14 cellular contexts compared by ENCODE assay signal in genomic region chr7:28070311-28071055, GRCh38.
A peak's percentile ranks its signal among the peaks of the same experiment; 100 is the strongest.
DNase-seq lines count a peak whose midpoint lies in the region; ATAC-seq and TF ChIP-seq lines count a peak whose summit lies in the region.
"Had no signal": no experiment of that assay in that cellular context is flagged by ENCODE, and none has a peak within 500 bp of the region (broad histone marks: within the 10 kb centered on the region; RNA-seq: fewer than 3 reads in every experiment).

No MANE protein-coding gene starts in this region.

- H3K4me1 Mint-ChIP-seq in stimulated activated naive B cell treated with anti-CD40 and anti-IgM and Interleukin-4, amounts not matched to agents 10 μg/mL and 1 μg/mL and 100 μg/mL, for 72 hours: peaks cover 30 to 51% of the 10 kb centered on the region in 2 donors
- H3K4me1 Mint-ChIP-seq: stimulated activated naive CD8-positive, alpha-beta T cell treated with anti-CD3 and anti-CD28 coated beads, Interleukin-15, amount 100 ng/mL, for 72 hours had no signal

- H3K4me3 Mint-ChIP-seq in stimulated activated naive B cell treated with anti-CD40 and anti-IgM and Interleukin-4, amounts not matched to agents 10 μg/mL and 1 μg/mL and 100 μg/mL, for 72 hours: no peak overlapping the region
- H3K4me3 Mint-ChIP-seq: B cell; endodermal cell; stimulated activated naive CD8-positive, alpha-beta T cell treated with anti-CD3 and anti-CD28 coated beads, Interleukin-15, amount 100 ng/mL, for 72 hours had no signal

- intact Hi-C loops in heart left ventricle (cut with DNase I): loop anchor here in 1 of 10 donors (10.0 kb wide), 1 partner anchor 876 kb away; no protein-coding TSS in a partner anchor

- H4K91ac ChIP-seq in neuronal stem cell (ENCODE audit: low read depth, low read length, poor library complexity): no peak overlapping the region

- no peak overlapping the region for H2BK12ac ChIP-seq in neuronal stem cell (ENCODE audit: low read length)

- no peak overlapping the region for H3K4ac ChIP-seq in neuronal stem cell (ENCODE audit: low read length)

- peaks cover 5 to 11% of the 10 kb centered on the region in 2 donors for H3K36me3 Mint-ChIP-seq in stimulated activated naive B cell treated with anti-CD40 and anti-IgM and Interleukin-4, amounts not matched to agents 10 μg/mL and 1 μg/mL and 100 μg/mL, for 72 hours

- no peak overlapping the region for H2AK5ac ChIP-seq in neuronal stem cell (ENCODE audit: low read depth, low read length)

- TF ChIP-seq CTCF in heart left ventricle (IDR thresholded peaks at IDR 0.05): no peak

- no peak overlapping the region for H3K14ac ChIP-seq in neuronal stem cell (ENCODE audit: low read length)

- H3K27ac Mint-ChIP-seq in stimulated activated naive B cell treated with anti-CD40 and anti-IgM and Interleukin-4, amounts not matched to agents 10 μg/mL and 1 μg/mL and 100 μg/mL, for 72 hours: no peak overlapping the region
- H3K27ac Mint-ChIP-seq: B cell had no signal

- peak; percentile 44 for DNase-seq in AG08395 (ENCODE audit: low spot score)
- DNase-seq in M059J (ENCODE audit: low read depth): peak; percentile 22
- no peak for DNase-seq in heart left ventricle
- no peak for DNase-seq in neuronal stem cell (ENCODE audit: low spot score)
- no peak for DNase-seq in islet precursor cell
- no peak for DNase-seq in stimulated activated naive B cell treated with anti-CD40 and anti-IgM and Interleukin-4, amounts not matched to agents 10 μg/mL and 1 μg/mL and 100 μg/mL, for 72 hours
- DNase-seq: DND-41; endodermal cell; kidney; stimulated activated naive CD8-positive, alpha-beta T cell treated with anti-CD3 and anti-CD28 coated beads, Interleukin-15, amount 100 ng/mL, for 72 hours had no signal

- no peak overlapping the region for H2AFZ ChIP-seq in neuronal stem cell (ENCODE audit: low read length)

- H3K23ac ChIP-seq in neuronal stem cell (ENCODE audit: low read depth, low read length, poor library complexity): no peak overlapping the region

- peak in 3 of 4 donors; percentile 25 to 39 (median 33) for ATAC-seq in heart left ventricle
- ATAC-seq in stimulated activated naive B cell treated with anti-CD40 and anti-IgM and Interleukin-4, amounts not matched to agents 10 μg/mL and 1 μg/mL and 100 μg/mL, for 72 hours (replicated peaks): no peak
- ATAC-seq in GM19463 (IDR thresholded peaks at IDR 0.05; ENCODE audit: unreplicated experiment): no peak
- ATAC-seq: body of pancreas; stimulated activated naive CD8-positive, alpha-beta T cell treated with anti-CD3 and anti-CD28 coated beads, Interleukin-15, amount 100 ng/mL, for 72 hours had no signal

- no peak overlapping the region for H2BK5ac ChIP-seq in neuronal stem cell (ENCODE audit: low read length)

- H3K27ac ChIP-seq in heart left ventricle (peak overlapping the region in 6 of 12 donors; percentile 4 to 82 (median 31)), rectal smooth muscle tissue (ENCODE audit: low read depth, low read length) (peak overlapping the region; percentile 83), neuronal stem cell (replicated peaks; ENCODE audit: low read length) (no peak overlapping the region)
- H3K27ac ChIP-seq: body of pancreas had no signal

- H3K9ac ChIP-seq in rectal smooth muscle tissue (ENCODE audit: low read length) (peak overlapping the region; percentile 6), neuronal stem cell (ENCODE audit: low read depth, low read length, poor library complexity) (no peak overlapping the region)

- WGBS in heart left ventricle, 4 donors: 75 to 84% (median 82%) methylated on average over 9 of the region's 9 CpGs
- WGBS in neuronal stem cell (ENCODE audit: extremely low coverage in 2 of 2, insufficient read length in 2 of 2, insufficient replicate concordance in 1 of 2), 2 donors: no CpG with 5 or more reads among the region's 9 CpGs

- H3K4me2 ChIP-seq in neuronal stem cell (ENCODE audit: insufficient read depth, low read length, poor library complexity, severe bottlenecking): no peak overlapping the region

- no peak overlapping the region for H2BK120ac ChIP-seq in neuronal stem cell (ENCODE audit: low read depth, low read length)

- H3K18ac ChIP-seq in neuronal stem cell (ENCODE audit: low read length): no peak overlapping the region

- H2BK15ac ChIP-seq in neuronal stem cell (ENCODE audit: low read length): no peak overlapping the region

- no peak for TF ChIP-seq POLR2A in heart left ventricle (IDR thresholded peaks at IDR 0.05)

- H3K79me1 ChIP-seq in neuronal stem cell (ENCODE audit: low read depth, low read length): no peaks in the 10 kb centered on the region

- H3K36me3 ChIP-seq in heart left ventricle (no peaks in the 10 kb centered on the region), rectal smooth muscle tissue (ENCODE audit: control insufficient read depth, insufficient read depth, low read length) (no peaks in the 10 kb centered on the region), neuronal stem cell (replicated peaks in 1 of 2; ENCODE audit: control insufficient read depth in 2 of 2, insufficient read depth in 2 of 2, low read length in 2 of 2) (no peaks in the 10 kb centered on the region)

- H3K9me3 ChIP-seq in heart left ventricle (no peaks in the 10 kb centered on the region), neuronal stem cell (replicated peaks in 1 of 2; ENCODE audit: control insufficient read depth in 2 of 2, insufficient read depth in 1 of 2, low read depth in 1 of 2, low read length in 2 of 2) (no peaks in the 10 kb centered on the region)
- H3K9me3 ChIP-seq: body of pancreas had no signal

- H3K4me3 ChIP-seq in heart left ventricle: peak overlapping the region in 2 of 12 donors; percentile 19 to 24
- H3K4me3 ChIP-seq in rectal smooth muscle tissue (ENCODE audit: low read length): no peak overlapping the region
- no peak overlapping the region for H3K4me3 ChIP-seq in neuronal stem cell (ENCODE audit: low read length in 2 of 2)
- H3K4me3 ChIP-seq: body of pancreas had no signal

- H3K27me3 Mint-ChIP-seq in stimulated activated naive B cell treated with anti-CD40 and anti-IgM and Interleukin-4, amounts not matched to agents 10 μg/mL and 1 μg/mL and 100 μg/mL, for 72 hours: no peaks in the 10 kb centered on the region
- H3K27me3 Mint-ChIP-seq: B cell; stimulated activated naive CD8-positive, alpha-beta T cell treated with anti-CD3 and anti-CD28 coated beads, Interleukin-15, amount 100 ng/mL, for 72 hours had no signal

- H3K9me3 Mint-ChIP-seq in stimulated activated naive B cell treated with anti-CD40 and anti-IgM and Interleukin-4, amounts not matched to agents 10 μg/mL and 1 μg/mL and 100 μg/mL, for 72 hours: no peaks in the 10 kb centered on the region
- H3K9me3 Mint-ChIP-seq: endodermal cell; stimulated activated naive CD8-positive, alpha-beta T cell treated with anti-CD3 and anti-CD28 coated beads, Interleukin-15, amount 100 ng/mL, for 72 hours had no signal

- H4K8ac ChIP-seq in neuronal stem cell (ENCODE audit: low read depth, low read length): no peak overlapping the region

- H3K27me3 ChIP-seq in heart left ventricle (no peaks in the 10 kb centered on the region), rectal smooth muscle tissue (ENCODE audit: control insufficient read depth, insufficient read depth, low read length) (no peaks in the 10 kb centered on the region), neuronal stem cell (ENCODE audit: control insufficient read depth in 3 of 3, insufficient read depth in 3 of 3, low read depth in 1 of 3, low read length in 3 of 3) (peaks cover 0 to 4% (median 0%) of the 10 kb centered on the region in 3 experiments)
- H3K27me3 ChIP-seq: body of pancreas had no signal

- peaks cover 0 to 38% (median 15%) of the 10 kb centered on the region in 12 donors for H3K4me1 ChIP-seq in heart left ventricle
- peaks cover 49% of the 10 kb centered on the region for H3K4me1 ChIP-seq in rectal smooth muscle tissue (ENCODE audit: control insufficient read depth, insufficient read depth, low read length)
- H3K4me1 ChIP-seq in neuronal stem cell (ENCODE audit: control insufficient read depth in 2 of 2, insufficient read depth in 1 of 2, low read depth in 1 of 2, low read length in 2 of 2): no peaks in the 10 kb centered on the region

Comparison
In these comparisons a context has a peak if more than half of its experiments do, and no peak if none do; other contexts are left out.
1. DNase-seq: peak in AG08395 (single experiment) and M059J (single experiment); none in heart left ventricle (0 of 5), neuronal stem cell (single experiment), islet precursor cell (single experiment) and stimulated activated naive B cell treated with anti-CD40 and anti-IgM and Interleukin-4, amounts not matched to agents 10 μg/mL and 1 μg/mL and 100 μg/mL, for 72 hours (single experiment).
2. ATAC-seq: peak in heart left ventricle (3 of 4); none in stimulated activated naive B cell treated with anti-CD40 and anti-IgM and Interleukin-4, amounts not matched to agents 10 μg/mL and 1 μg/mL and 100 μg/mL, for 72 hours (0 of 2) and GM19463 (single experiment).